In genomic region chr20:2350606-2351005, GRCh38 we compare ENCODE assay signal across 20 cellular contexts. TPM values are rescaled to one million over a fixed set of nuclear protein-coding genes. Genes with fewer than 3 reads are reported as not detected.
A peak's percentile ranks its signal among the peaks of the same experiment; 100 is the strongest.
DNase-seq lines count a peak whose midpoint lies in the region; ATAC-seq, FAIRE-seq and TF ChIP-seq lines count a peak whose summit lies in the region.
"Had no signal": no experiment of that assay in that cellular context is flagged by ENCODE, and none has a peak within 500 bp of the region (broad histone marks: within the 10 kb centered on the region; RNA-seq: fewer than 3 reads in every experiment).

No MANE protein-coding gene starts in this region.

- no peak overlapping the region for H3K27ac Mint-ChIP-seq in H9
- H3K27ac Mint-ChIP-seq: CD4-positive, alpha-beta T cell had no signal

- ATAC-seq in K562: no peak

- H3K4me1 ChIP-seq in H9 (ENCODE audit: insufficient read depth, low read length): no peaks in the 10 kb centered on the region; the same call in 1 of the 2 replicates
- H3K4me1 ChIP-seq in K562 (replicated peaks in 1 of 2; ENCODE audit: control insufficient read depth in 2 of 2, insufficient read depth in 2 of 2, low read length in 2 of 2): no peaks in the 10 kb centered on the region; a peak in 2 of 5 replicates
- no peaks in the 10 kb centered on the region for H3K4me1 ChIP-seq in mesendoderm (ENCODE audit: control insufficient read depth, low read depth, low read length)
- H3K4me1 ChIP-seq in Peyer's patch: no peaks in the 10 kb centered on the region

- H3K36me3 Mint-ChIP-seq in H9 (ENCODE audit: insufficient read depth in 1 of 3, low read depth in 3 of 3): no peaks in the 10 kb centered on the region; a peak in 1 of 7 replicates

- peak; percentile 26; the same call in 2 of the 3 replicates for TF ChIP-seq CTCF in H9 (conservative IDR thresholded peaks at IDR 0.05)
- TF ChIP-seq CTCF in K562 (IDR thresholded peaks at IDR 0.05 in 2 of 3, conservative IDR thresholded peaks at IDR 0.05 in 1 of 3; ENCODE audit: insufficient read depth in 2 of 3, low read depth in 1 of 3, low read length in 3 of 3): no peak
- TF ChIP-seq CTCF in Peyer's patch (IDR thresholded peaks at IDR 0.05): no peak

- no peak overlapping the region for H2BK12ac ChIP-seq in H9 (ENCODE audit: insufficient read length, low read depth, low read length)

- H3K4ac ChIP-seq in H9 (ENCODE audit: low read depth, low read length): no peak overlapping the region
- no peak overlapping the region for H3K4ac ChIP-seq in mesendoderm (ENCODE audit: low read depth, low read length)

- H3K9me3 ChIP-seq in H9 (ENCODE audit: control insufficient read depth, low read depth, low read length) (no peaks in the 10 kb centered on the region), K562 (replicated peaks; ENCODE audit: control insufficient read depth, insufficient read depth, low read depth, low read length) (no peaks in the 10 kb centered on the region), Peyer's patch (no peaks in the 10 kb centered on the region)
- H3K9me3 ChIP-seq: Caco-2, HAP-1 had no signal

- H2BK5ac ChIP-seq in H9 (ENCODE audit: insufficient read length, low read length) (no peak overlapping the region), mesendoderm (ENCODE audit: low read length) (no peak overlapping the region)

- H3K4me3 Mint-ChIP-seq in H9: no peak overlapping the region; a peak in 1 of 5 replicates
- H3K4me3 Mint-ChIP-seq: CD4-positive, alpha-beta T cell had no signal

- H3K4me3 ChIP-seq in K562 (no peak overlapping the region), mesendoderm (ENCODE audit: low read length) (no peak overlapping the region), Peyer's patch (no peak overlapping the region)
- H3K4me3 ChIP-seq: HAP-1 had no signal

- H2BK20ac ChIP-seq in H9 (ENCODE audit: low read depth, low read length, poor library complexity, severe bottlenecking): no peak overlapping the region

- H3K9me1 ChIP-seq in K562 (ENCODE audit: control insufficient read depth, insufficient read depth, low read length): no peaks in the 10 kb centered on the region

- H3K23ac ChIP-seq in H9 (ENCODE audit: insufficient read length, low read depth, low read length): no peak overlapping the region
- H3K23ac ChIP-seq in mesendoderm (ENCODE audit: low read length): no peak overlapping the region

- H3K27me3 ChIP-seq in H9 (ENCODE audit: insufficient read depth, low read length) (no peaks in the 10 kb centered on the region), K562 (ENCODE audit: control insufficient read depth in 2 of 2, insufficient read depth in 2 of 2, low read length in 2 of 2) (no peaks in the 10 kb centered on the region; a peak in 1 of 5 replicates), mesendoderm (ENCODE audit: insufficient read depth, low read length, poor library complexity) (no peaks in the 10 kb centered on the region), Peyer's patch (no peaks in the 10 kb centered on the region)

- H3K14ac ChIP-seq in H9 (ENCODE audit: insufficient read depth, low read length): no peak overlapping the region

- H3K27me3 Mint-ChIP-seq in H9 (ENCODE audit: low read depth): no peaks in the 10 kb centered on the region

- H4K5ac ChIP-seq in H9 (ENCODE audit: insufficient read length, low read depth, low read length) (no peak overlapping the region), mesendoderm (ENCODE audit: low read length) (no peak overlapping the region)

- TF ChIP-seq RAD21 in K562 (CRISPR knock-in tag; conservative IDR thresholded peaks at IDR 0.05 in 1 of 2, IDR thresholded peaks at IDR 0.05 in 1 of 2): no peak

- CTCF ChIA-PET in K562 (lab: Yijun Ruan, JAX; ENCODE audit: low intra/inter-chr PET ratio): no interaction called here

- H4K20me1 ChIP-seq in H9 (ENCODE audit: control insufficient read depth, insufficient read depth, insufficient read length) (no peaks in the 10 kb centered on the region), K562 (replicated peaks; ENCODE audit: control insufficient read depth, insufficient read depth, low read length) (no peaks in the 10 kb centered on the region)

- no peak for DNase-seq in H9
- DNase-seq in K562 (ENCODE audit: extremely low read depth in 1 of 4, low spot score in 3 of 4): no peak
- DNase-seq in mesendoderm: peak; percentile 32
- DNase-seq in activated CD8-positive, alpha-beta memory T cell treated with anti-CD3 and anti-CD28 coated beads for 24 hours: no peak
- DNase-seq in Peyer's patch: no peak
- no peak for DNase-seq in MV-4-11 (lab: John Stamatoyannopoulos, UW)
- DNase-seq: AML-193; Caco-2; CD4-positive, alpha-beta T cell; GDM1; GOT3 had no signal

- H3K18ac ChIP-seq in H9 (ENCODE audit: insufficient read length, low read depth, low read length): no peak overlapping the region
- no peak overlapping the region for H3K18ac ChIP-seq in mesendoderm (ENCODE audit: low read length)

- FAIRE-seq in K562 (lab: Jason Lieb, UNC): no peak
- FAIRE-seq: A204.1, D721Med, GM12892, GM18507 had no signal

- no peak overlapping the region for H3K4me2 ChIP-seq in H9 (ENCODE audit: insufficient read depth, insufficient read length, low read length)
- H3K4me2 ChIP-seq in K562 (ENCODE audit: insufficient read depth, low read length): no peak overlapping the region
- no peak overlapping the region for H3K4me2 ChIP-seq in mesendoderm (ENCODE audit: low read length)

- no peaks in the 10 kb centered on the region for H3K79me1 ChIP-seq in H9 (ENCODE audit: insufficient read depth, low read depth, low read length, poor library complexity, severe bottlenecking)
- H3K79me1 ChIP-seq in mesendoderm (ENCODE audit: low read length): no peaks in the 10 kb centered on the region

- intact Hi-C loops in K562 (cut with micrococcal nuclease): loop anchor here (2.0 kb wide), 1 partner anchor 102 kb away; no protein-coding TSS in a partner anchor

- H2BK15ac ChIP-seq in H9 (ENCODE audit: low read depth, low read length) (no peak overlapping the region), mesendoderm (replicated peaks; ENCODE audit: low read depth) (no peak overlapping the region)

- no peak overlapping the region for H4K8ac ChIP-seq in H9 (replicated peaks; ENCODE audit: insufficient read length, low read depth, low read length)
- no peak overlapping the region for H4K8ac ChIP-seq in mesendoderm (ENCODE audit: low read depth, low read length)

- H2AK5ac ChIP-seq in H9 (ENCODE audit: insufficient read length, low read length) (no peak overlapping the region), mesendoderm (ENCODE audit: low read length) (no peak overlapping the region)

- POLR2A ChIA-PET in K562 (lab: Yijun Ruan, JAX): no interaction called here

- no peak overlapping the region for H3K9ac ChIP-seq in H9 (ENCODE audit: extremely low read depth, insufficient read length, low read length)
- no peak overlapping the region for H3K9ac ChIP-seq in K562 (ENCODE audit: insufficient read depth in 1 of 2, low read depth in 2 of 2, low read length in 2 of 2)
- no peak overlapping the region for H3K9ac ChIP-seq in mesendoderm (ENCODE audit: low read length)

- no peak overlapping the region for H4K91ac ChIP-seq in H9 (ENCODE audit: insufficient read length, low read depth, low read length)

- H3K9me3 Mint-ChIP-seq in H9: peaks cover 4 to 6% of the 10 kb centered on the region in 2 experiments; a peak in 2 of 5 replicates
- H3K9me3 Mint-ChIP-seq: CD4-positive, alpha-beta T cell had no signal

- H2AFZ ChIP-seq in H9 (ENCODE audit: low read length) (no peak overlapping the region), K562 (ENCODE audit: low read depth, low read length) (no peak overlapping the region)

- no peaks in the 10 kb centered on the region for H3K79me2 ChIP-seq in H9 (ENCODE audit: insufficient read depth, low read length)
- no peaks in the 10 kb centered on the region for H3K79me2 ChIP-seq in K562 (ENCODE audit: control insufficient read depth, insufficient read depth, low read length)
- H3K79me2 ChIP-seq in mesendoderm (ENCODE audit: control insufficient read depth, insufficient read depth, low read length): no peaks in the 10 kb centered on the region

- in situ Hi-C loops in K562 (cut with MboI): no loop called here

- H3K56ac ChIP-seq in H9 (ENCODE audit: insufficient read length, low read depth, low read length): no peak overlapping the region
- no peak overlapping the region for H3K56ac ChIP-seq in mesendoderm (ENCODE audit: low read length)

- no peak overlapping the region for H3K27ac ChIP-seq in H9 (ENCODE audit: insufficient read length, low read depth, low read length)
- H3K27ac ChIP-seq in K562 (ENCODE audit: extremely low read depth, low read depth, low read length): no peak overlapping the region
- no peak overlapping the region for H3K27ac ChIP-seq in mesendoderm (ENCODE audit: low read depth, low read length)
- H3K27ac ChIP-seq in Peyer's patch: no peak overlapping the region
- H3K27ac ChIP-seq: C4-2B, HL-60 had no signal

- TF ChIP-seq EP300 in K562 (IDR thresholded peaks at IDR 0.05; ENCODE audit: low read length): no peak

- H3K4me1 Mint-ChIP-seq in H9: peaks cover 5 to 6% of the 10 kb centered on the region in 2 experiments; a peak in 3 of 4 replicates

- WGBS in H9 (ENCODE audit: extremely low coverage, insufficient read length, low lambda C conversion rate): no CpG with 5 or more reads among the region's 5 CpGs
- WGBS in K562 (ENCODE audit: insufficient coverage, low coverage, missing lambda C conversion rate): 7% methylated on average over 3 of the region's 5 CpGs
- WGBS in mesendoderm (ENCODE audit: extremely low coverage, insufficient coverage, low lambda C conversion rate): no CpG with 5 or more reads among the region's 5 CpGs

- no peaks in the 10 kb centered on the region for H3K23me2 ChIP-seq in H9 (ENCODE audit: insufficient read length, low read depth, low read length, poor library complexity, severe bottlenecking)

- H2BK120ac ChIP-seq in H9 (ENCODE audit: low read depth, low read length, poor library complexity, severe bottlenecking) (no peak overlapping the region), mesendoderm (ENCODE audit: low read depth, low read length) (no peak overlapping the region)

- no TSS peak for BruUV-seq in K562 (replicated peaks; lab: Mats Ljungman, UMichigan)

- H3K36me3 ChIP-seq in K562 (ENCODE audit: control insufficient read depth, insufficient read depth, low read length) (no peaks in the 10 kb centered on the region), mesendoderm (ENCODE audit: control insufficient read depth, insufficient read depth, low read length) (no peaks in the 10 kb centered on the region), Peyer's patch (no peaks in the 10 kb centered on the region)
- H3K36me3 ChIP-seq: HAP-1 had no signal

- no peak for TF ChIP-seq POLR2A in K562 (conservative IDR thresholded peaks at IDR 0.05)
- TF ChIP-seq POLR2A in Peyer's patch (IDR thresholded peaks at IDR 0.05): no peak

- H3T11ph ChIP-seq in H9 (ENCODE audit: low read length): no peak overlapping the region

RNA-seq across cellular contexts. Expression of gene TGM6, which starts 30.1 kb away (rescaled TPM):
- total RNA-seq in H9 (2021) (not detected in 2 replicates), K562 (2014; rRNA removed) (not detected in 2 replicates), K562 (2014; rRNA removed; fragmentation: Illumina TruSeq; extraction: Trizol) (not detected in 2 replicates), K562 (2015; rRNA removed; fragmentation: Illumina TruSeq; extraction: Trizol) (not detected in 2 replicates), K562 (2021) (not detected in 2 replicates), Peyer's patch (not detected)
- total RNA-seq in K562 (2011; cell fraction: chromatin; rRNA removed; ENCODE audit: low replicate concordance): not detected in 2 replicates
- total RNA-seq in K562 (2011; cell fraction: nucleolus; rRNA removed): not detected in 2 replicates
- total RNA-seq in K562 (2011; cell fraction: nucleoplasm; rRNA removed): not detected in 2 replicates
- polyA plus RNA-seq in K562 (2011; rRNA removed) (not detected in 2 replicates), K562 (2014; fragmentation: Illumina TruSeq; extraction: Trizol) (not detected in 2 replicates), K562 (2014; fragmentation: Nextera tagmentation; extraction: Ambion mirVana) (not detected), K562 (2014; rRNA removed) (not detected in 2 replicates)
- polyA plus RNA-seq in K562 (2011; cell fraction: cytosol; rRNA removed): not detected in 2 replicates
- polyA plus RNA-seq in K562 (2011; cell fraction: nucleus; rRNA removed): not detected in 2 replicates
- polyA plus RNA-seq in K562 (2012): not detected in 2 replicates
- not detected in 2 replicates for polyA minus RNA-seq in K562 (2011; rRNA and poly(A)+ RNA removed)
- not detected in 2 replicates for polyA minus RNA-seq in K562 (2011; cell fraction: cytosol; rRNA and poly(A)+ RNA removed)
- not detected in 2 replicates for polyA minus RNA-seq in K562 (2011; cell fraction: nucleus; rRNA and poly(A)+ RNA removed)
- not detected for polyA plus RNA-seq in mesendoderm (2013, experiment 1 of 2)
- not detected for polyA plus RNA-seq in mesendoderm (2013, experiment 2 of 2)
- total RNA-seq: Caco-2; CD4-positive, alpha-beta T cell; HT1080 had no signal
- polyA plus RNA-seq: BJ had no signal

RNA-seq across cellular contexts. Expression of gene TGM3, which starts 54.8 kb away (rescaled TPM):
- total RNA-seq in H9 (2021): not detected in 2 replicates
- not detected in 2 replicates for total RNA-seq in K562 (2011; cell fraction: chromatin; rRNA removed; ENCODE audit: low replicate concordance)
- not detected in 2 replicates for total RNA-seq in K562 (2011; cell fraction: nucleolus; rRNA removed)
- total RNA-seq in K562 (2011; cell fraction: nucleoplasm; rRNA removed): not detected in 2 replicates
- not detected in 2 replicates for total RNA-seq in K562 (2014; rRNA removed)
- total RNA-seq in K562 (2014; rRNA removed; fragmentation: Illumina TruSeq; extraction: Trizol): not detected in 2 replicates
- total RNA-seq in K562 (2015; rRNA removed; fragmentation: Illumina TruSeq; extraction: Trizol): not detected in 2 replicates
- not detected in 2 replicates for total RNA-seq in K562 (2021)
- polyA plus RNA-seq in K562 (2011; rRNA removed): not detected in 2 replicates
- polyA plus RNA-seq in K562 (2011; cell fraction: cytosol; rRNA removed): 0.03 TPM in 1 of 2 replicates, not detected in the other
- not detected in 2 replicates for polyA plus RNA-seq in K562 (2011; cell fraction: nucleus; rRNA removed)
- polyA plus RNA-seq in K562 (2012): 0.07 TPM in 1 of 2 replicates, not detected in the other
- polyA plus RNA-seq in K562 (2014; fragmentation: Illumina TruSeq; extraction: Trizol): not detected in 2 replicates
- polyA plus RNA-seq in K562 (2014; fragmentation: Nextera tagmentation; extraction: Ambion mirVana): not detected
- polyA plus RNA-seq in K562 (2014; rRNA removed): not detected in 2 replicates
- polyA minus RNA-seq in K562 (2011; rRNA and poly(A)+ RNA removed): not detected in 2 replicates
- polyA minus RNA-seq in K562 (2011; cell fraction: cytosol; rRNA and poly(A)+ RNA removed): not detected in 2 replicates
- polyA minus RNA-seq in K562 (2011; cell fraction: nucleus; rRNA and poly(A)+ RNA removed): not detected in 2 replicates
- polyA plus RNA-seq in mesendoderm (2013, experiment 1 of 2): 0.04 TPM
- 0.06 TPM for polyA plus RNA-seq in mesendoderm (2013, experiment 2 of 2)
- under 1 TPM in 1 of 4 donors, not detected in 3; 0.40 TPM for total RNA-seq in Peyer's patch
- total RNA-seq: CD4-positive, alpha-beta T cell; HT1080 had no signal
- polyA plus RNA-seq: BJ had no signal
